Comparison of ENCODE assay signal across 10 cellular contexts in genomic region chr6:84123186-84123585, GRCh38.
"Had no signal": no experiment of that assay in that cellular context is flagged by ENCODE, and none has a peak within 500 bp of the region (broad histone marks: within the 10 kb centered on the region; RNA-seq: fewer than 3 reads in every experiment).

No MANE protein-coding gene starts in this region.

- DNase-seq: activated CD4-positive, alpha-beta memory T cell treated with anti-CD3 and anti-CD28 coated beads, Interleukin-2, amount 10 ng/mL, durations not matched to agents 7 days and 5 days; activated CD4-positive, alpha-beta T cell treated with anti-CD3 and anti-CD28 coated beads for 4 hours; activated effector memory CD4-positive, alpha-beta T cell treated with anti-CD3 and anti-CD28 coated beads, Interleukin-2, amount 50 U/mL, for 16 hours; activated T-cell treated with anti-CD3 and anti-CD28 coated beads, Interleukin-2, amount 50 U/mL, for 4 hours; adrenal gland; erythroblast; naive B cell; stimulated activated CD4-positive, alpha-beta T cell treated with anti-CD3 and anti-CD28 coated beads, Interleukin-1b, Interleukin-23, amount 100 ng/mL, for 48 hours had no signal

- H3K36me3 ChIP-seq: adrenal gland had no signal

- H3K27ac ChIP-seq: adrenal gland, parathyroid adenoma had no signal

- H3K4me3 ChIP-seq: adrenal gland had no signal

- H3K27me3 ChIP-seq: adrenal gland had no signal

- ATAC-seq: activated T-cell treated with anti-CD3 and anti-CD28 coated beads, Interleukin-2, amount 50 U/mL, for 4 hours; left lobe of liver had no signal
